ENCODE assay signal across 1 cellular context in the genomic region with DNA sequence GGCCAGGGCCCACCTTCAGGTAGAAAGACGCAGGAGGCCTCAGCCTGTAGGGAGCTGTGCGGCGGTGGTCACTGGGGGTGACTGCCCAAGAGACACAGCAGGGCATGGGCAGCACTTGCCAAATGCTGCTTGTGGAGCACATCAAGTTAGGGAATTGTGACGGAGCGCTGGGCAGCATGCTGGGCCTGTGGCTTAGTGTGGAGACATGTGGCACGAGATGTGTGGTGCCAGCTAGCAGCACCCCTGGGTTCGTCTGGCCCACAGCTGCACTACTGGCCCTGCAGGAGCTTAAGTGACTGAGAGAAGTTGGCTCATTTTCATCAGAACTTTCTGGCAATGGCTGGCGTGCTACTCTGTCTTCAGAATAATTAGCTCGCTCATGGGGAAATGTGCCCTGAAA.
TF ChIP-seq lines count a peak whose summit lies in the region.

No MANE protein-coding gene starts in this region.

TF ChIP-seq in HEK293, 187 proteins besides CTCF, POLR2A, EP300 and RAD21 (continued from another document):
- TF ChIP-seq ZNF518A (tag by site-specific recombination; conservative IDR thresholded peaks at IDR 0.05; ENCODE audit: low read depth), result no peak
